ENCODE assay signal across 2 cellular contexts in genomic region chr20:1469925-1470571, GRCh38.
A peak's percentile ranks its signal among the peaks of the same experiment; 100 is the strongest.
TF ChIP-seq lines count a peak whose summit lies in the region.

No MANE protein-coding gene starts in this region.

TF ChIP-seq in PFSK-1, 5 proteins besides CTCF, POLR2A, EP300 and RAD21:
- peak; percentile 24 for TF ChIP-seq FOXP2 (optimal IDR thresholded peaks at IDR 0.05; ENCODE audit: borderline replicate concordance, extremely low read depth, extremely low read length, insufficient read depth)
- no peak for TF ChIP-seq TAF1 (IDR thresholded peaks at IDR 0.05; ENCODE audit: borderline replicate concordance, insufficient read depth, low read length)

TF ChIP-seq in HepG2, 621 proteins besides CTCF, POLR2A, EP300 and RAD21 (continues in another document):
- TF ChIP-seq FOXO1 (CRISPR knock-in tag; IDR thresholded peaks at IDR 0.05) = peak; percentile 75
- no peak for TF ChIP-seq ZFP36 (IDR thresholded peaks at IDR 0.05; ENCODE audit: borderline replicate concordance, low read depth, low read length, partially characterized antibody)
- TF ChIP-seq HES4 (CRISPR knock-in tag; IDR thresholded peaks at IDR 0.05; ENCODE audit: borderline replicate concordance) = peak; percentile 56; the same call in 1 of the 2 replicates
- TF ChIP-seq, protein P1, sequence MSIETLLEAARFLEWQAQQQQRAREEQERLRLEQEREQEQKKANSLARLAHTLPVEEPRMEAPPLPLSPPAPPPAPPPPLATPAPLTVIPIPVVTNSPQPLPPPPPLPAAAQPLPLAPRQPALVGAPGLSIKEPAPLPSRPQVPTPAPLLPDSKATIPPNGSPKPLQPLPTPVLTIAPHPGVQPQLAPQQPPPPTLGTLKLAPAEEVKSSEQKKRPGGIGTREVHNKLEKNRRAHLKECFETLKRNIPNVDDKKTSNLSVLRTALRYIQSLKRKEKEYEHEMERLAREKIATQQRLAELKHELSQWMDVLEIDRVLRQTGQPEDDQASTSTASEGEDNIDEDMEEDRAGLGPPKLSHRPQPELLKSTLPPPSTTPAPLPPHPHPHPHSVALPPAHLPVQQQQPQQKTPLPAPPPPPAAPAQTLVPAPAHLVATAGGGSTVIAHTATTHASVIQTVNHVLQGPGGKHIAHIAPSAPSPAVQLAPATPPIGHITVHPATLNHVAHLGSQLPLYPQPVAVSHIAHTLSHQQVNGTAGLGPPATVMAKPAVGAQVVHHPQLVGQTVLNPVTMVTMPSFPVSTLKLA (IDR thresholded peaks at IDR 0.05) = no peak
- TF ChIP-seq TIGD3 (CRISPR knock-in tag; IDR thresholded peaks at IDR 0.05; ENCODE audit: borderline replicate concordance) = no peak
- TF ChIP-seq, protein P2, sequence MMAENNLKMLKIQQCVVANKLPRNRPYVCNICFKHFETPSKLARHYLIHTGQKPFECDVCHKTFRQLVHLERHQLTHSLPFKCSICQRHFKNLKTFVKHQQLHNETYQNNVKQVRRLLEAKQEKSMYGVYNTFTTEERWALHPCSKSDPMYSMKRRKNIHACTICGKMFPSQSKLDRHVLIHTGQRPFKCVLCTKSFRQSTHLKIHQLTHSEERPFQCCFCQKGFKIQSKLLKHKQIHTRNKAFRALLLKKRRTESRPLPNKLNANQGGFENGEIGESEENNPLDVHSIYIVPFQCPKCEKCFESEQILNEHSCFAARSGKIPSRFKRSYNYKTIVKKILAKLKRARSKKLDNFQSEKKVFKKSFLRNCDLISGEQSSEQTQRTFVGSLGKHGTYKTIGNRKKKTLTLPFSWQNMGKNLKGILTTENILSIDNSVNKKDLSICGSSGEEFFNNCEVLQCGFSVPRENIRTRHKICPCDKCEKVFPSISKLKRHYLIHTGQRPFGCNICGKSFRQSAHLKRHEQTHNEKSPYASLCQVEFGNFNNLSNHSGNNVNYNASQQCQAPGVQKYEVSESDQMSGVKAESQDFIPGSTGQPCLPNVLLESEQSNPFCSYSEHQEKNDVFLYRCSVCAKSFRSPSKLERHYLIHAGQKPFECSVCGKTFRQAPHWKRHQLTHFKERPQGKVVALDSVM (CRISPR knock-in tag; IDR thresholded peaks at IDR 0.05) = no peak
- no peak for TF ChIP-seq ZNF451 (CRISPR knock-in tag; IDR thresholded peaks at IDR 0.05)
- TF ChIP-seq JUN (CRISPR knock-in tag; IDR thresholded peaks at IDR 0.05) = no peak
- no peak for TF ChIP-seq ZBTB3 (CRISPR knock-in tag; IDR thresholded peaks at IDR 0.05; ENCODE audit: borderline replicate concordance, low read depth)
- no peak for TF ChIP-seq DNMT1 (CRISPR knock-in tag; IDR thresholded peaks at IDR 0.05)
- TF ChIP-seq, protein P3, sequence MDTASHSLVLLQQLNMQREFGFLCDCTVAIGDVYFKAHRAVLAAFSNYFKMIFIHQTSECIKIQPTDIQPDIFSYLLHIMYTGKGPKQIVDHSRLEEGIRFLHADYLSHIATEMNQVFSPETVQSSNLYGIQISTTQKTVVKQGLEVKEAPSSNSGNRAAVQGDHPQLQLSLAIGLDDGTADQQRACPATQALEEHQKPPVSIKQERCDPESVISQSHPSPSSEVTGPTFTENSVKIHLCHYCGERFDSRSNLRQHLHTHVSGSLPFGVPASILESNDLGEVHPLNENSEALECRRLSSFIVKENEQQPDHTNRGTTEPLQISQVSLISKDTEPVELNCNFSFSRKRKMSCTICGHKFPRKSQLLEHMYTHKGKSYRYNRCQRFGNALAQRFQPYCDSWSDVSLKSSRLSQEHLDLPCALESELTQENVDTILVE (CRISPR knock-in tag; IDR thresholded peaks at IDR 0.05) = peak; percentile 71; the same call in 1 of the 2 replicates
- peak; percentile 67; the same call in 1 of the 2 replicates for TF ChIP-seq ZNF12 (CRISPR knock-in tag; IDR thresholded peaks at IDR 0.05)
- peak; percentile 98 for TF ChIP-seq ZNF124 (CRISPR knock-in tag; IDR thresholded peaks at IDR 0.05)
- no peak for TF ChIP-seq ATF4 (CRISPR knock-in tag; IDR thresholded peaks at IDR 0.05)
- no peak for TF ChIP-seq ATF5 (CRISPR knock-in tag; IDR thresholded peaks at IDR 0.05; ENCODE audit: low read depth)
- no peak for TF ChIP-seq HNRNPH1 (optimal IDR thresholded peaks at IDR 0.05; ENCODE audit: low read depth, low read length)
- peak; percentile 56 for TF ChIP-seq HMG20A (CRISPR knock-in tag; IDR thresholded peaks at IDR 0.05; ENCODE audit: borderline replicate concordance)
- TF ChIP-seq ZNF747 (CRISPR knock-in tag; IDR thresholded peaks at IDR 0.05; ENCODE audit: borderline replicate concordance) = no peak
- no peak for TF ChIP-seq HOXA7 (CRISPR knock-in tag; IDR thresholded peaks at IDR 0.05)
- TF ChIP-seq MTA1 (CRISPR knock-in tag; IDR thresholded peaks at IDR 0.05; ENCODE audit: borderline replicate concordance) = no peak
- no peak for TF ChIP-seq TBX2 (CRISPR knock-in tag; IDR thresholded peaks at IDR 0.05; ENCODE audit: borderline replicate concordance)
- TF ChIP-seq, protein P4, sequence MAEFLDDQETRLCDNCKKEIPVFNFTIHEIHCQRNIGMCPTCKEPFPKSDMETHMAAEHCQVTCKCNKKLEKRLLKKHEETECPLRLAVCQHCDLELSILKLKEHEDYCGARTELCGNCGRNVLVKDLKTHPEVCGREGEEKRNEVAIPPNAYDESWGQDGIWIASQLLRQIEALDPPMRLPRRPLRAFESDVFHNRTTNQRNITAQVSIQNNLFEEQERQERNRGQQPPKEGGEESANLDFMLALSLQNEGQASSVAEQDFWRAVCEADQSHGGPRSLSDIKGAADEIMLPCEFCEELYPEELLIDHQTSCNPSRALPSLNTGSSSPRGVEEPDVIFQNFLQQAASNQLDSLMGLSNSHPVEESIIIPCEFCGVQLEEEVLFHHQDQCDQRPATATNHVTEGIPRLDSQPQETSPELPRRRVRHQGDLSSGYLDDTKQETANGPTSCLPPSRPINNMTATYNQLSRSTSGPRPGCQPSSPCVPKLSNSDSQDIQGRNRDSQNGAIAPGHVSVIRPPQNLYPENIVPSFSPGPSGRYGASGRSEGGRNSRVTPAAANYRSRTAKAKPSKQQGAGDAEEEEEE (CRISPR knock-in tag; IDR thresholded peaks at IDR 0.05; ENCODE audit: borderline replicate concordance) = no peak
- TF ChIP-seq NFE2 (CRISPR knock-in tag; IDR thresholded peaks at IDR 0.05) = no peak
- TF ChIP-seq ZNF749 (CRISPR knock-in tag; IDR thresholded peaks at IDR 0.05; ENCODE audit: borderline replicate concordance) = no peak
- peak; percentile 64; the same call in 1 of the 2 replicates for TF ChIP-seq SIN3B (IDR thresholded peaks at IDR 0.05; ENCODE audit: low read length)
- peak; percentile 53; the same call in 1 of the 2 replicates for TF ChIP-seq PHF8 (CRISPR knock-in tag; IDR thresholded peaks at IDR 0.05)
- TF ChIP-seq FOXJ3 (CRISPR knock-in tag; IDR thresholded peaks at IDR 0.05; ENCODE audit: borderline replicate concordance) = no peak; the same call in none of the 2 replicates
- TF ChIP-seq ZNF790 (CRISPR knock-in tag; IDR thresholded peaks at IDR 0.05; ENCODE audit: borderline replicate concordance) = peak; percentile 69; the same call in 1 of the 2 replicates
- TF ChIP-seq, protein P5, sequence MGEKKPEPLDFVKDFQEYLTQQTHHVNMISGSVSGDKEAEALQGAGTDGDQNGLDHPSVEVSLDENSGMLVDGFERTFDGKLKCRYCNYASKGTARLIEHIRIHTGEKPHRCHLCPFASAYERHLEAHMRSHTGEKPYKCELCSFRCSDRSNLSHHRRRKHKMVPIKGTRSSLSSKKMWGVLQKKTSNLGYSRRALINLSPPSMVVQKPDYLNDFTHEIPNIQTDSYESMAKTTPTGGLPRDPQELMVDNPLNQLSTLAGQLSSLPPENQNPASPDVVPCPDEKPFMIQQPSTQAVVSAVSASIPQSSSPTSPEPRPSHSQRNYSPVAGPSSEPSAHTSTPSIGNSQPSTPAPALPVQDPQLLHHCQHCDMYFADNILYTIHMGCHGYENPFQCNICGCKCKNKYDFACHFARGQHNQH (CRISPR knock-in tag; IDR thresholded peaks at IDR 0.05) = peak; percentile 91; the same call in 1 of the 2 replicates
- TF ChIP-seq NFRKB (IDR thresholded peaks at IDR 0.05) = no peak
- no peak for TF ChIP-seq ZNF562 (CRISPR knock-in tag; IDR thresholded peaks at IDR 0.05; ENCODE audit: borderline replicate concordance)
- no peak for TF ChIP-seq SKIL (CRISPR knock-in tag; IDR thresholded peaks at IDR 0.05; ENCODE audit: borderline replicate concordance)
- peak; percentile 58; the same call in 1 of the 2 replicates for TF ChIP-seq BHLHE40 (IDR thresholded peaks at IDR 0.05; ENCODE audit: low read length)
- TF ChIP-seq ELF4 (CRISPR knock-in tag; IDR thresholded peaks at IDR 0.05; ENCODE audit: borderline replicate concordance) = no peak
- TF ChIP-seq, protein P6, sequence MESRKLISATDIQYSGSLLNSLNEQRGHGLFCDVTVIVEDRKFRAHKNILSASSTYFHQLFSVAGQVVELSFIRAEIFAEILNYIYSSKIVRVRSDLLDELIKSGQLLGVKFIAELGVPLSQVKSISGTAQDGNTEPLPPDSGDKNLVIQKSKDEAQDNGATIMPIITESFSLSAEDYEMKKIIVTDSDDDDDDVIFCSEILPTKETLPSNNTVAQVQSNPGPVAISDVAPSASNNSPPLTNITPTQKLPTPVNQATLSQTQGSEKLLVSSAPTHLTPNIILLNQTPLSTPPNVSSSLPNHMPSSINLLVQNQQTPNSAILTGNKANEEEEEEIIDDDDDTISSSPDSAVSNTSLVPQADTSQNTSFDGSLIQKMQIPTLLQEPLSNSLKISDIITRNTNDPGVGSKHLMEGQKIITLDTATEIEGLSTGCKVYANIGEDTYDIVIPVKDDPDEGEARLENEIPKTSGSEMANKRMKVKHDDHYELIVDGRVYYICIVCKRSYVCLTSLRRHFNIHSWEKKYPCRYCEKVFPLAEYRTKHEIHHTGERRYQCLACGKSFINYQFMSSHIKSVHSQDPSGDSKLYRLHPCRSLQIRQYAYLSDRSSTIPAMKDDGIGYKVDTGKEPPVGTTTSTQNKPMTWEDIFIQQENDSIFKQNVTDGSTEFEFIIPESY (CRISPR knock-in tag; IDR thresholded peaks at IDR 0.05) = peak; percentile 63
- TF ChIP-seq MIER3 (CRISPR knock-in tag; IDR thresholded peaks at IDR 0.05; ENCODE audit: borderline replicate concordance) = 0 out of 2 replicates have a peak, but pooled peaks have one; percentile 83
- no peak for TF ChIP-seq AGO1 (IDR thresholded peaks at IDR 0.05; ENCODE audit: low read depth, low read length, poor library complexity, severe bottlenecking)
- no peak for TF ChIP-seq DNMT3B (CRISPR knock-in tag; conservative IDR thresholded peaks at IDR 0.05)
- TF ChIP-seq ZNF121 (CRISPR knock-in tag; IDR thresholded peaks at IDR 0.05) = no peak; the same call in 1 of the 2 replicates
- TF ChIP-seq PCBP2 (optimal IDR thresholded peaks at IDR 0.05; ENCODE audit: low read depth, low read length, poor library complexity, severe bottlenecking) = no peak
- TF ChIP-seq PAF1 (CRISPR knock-in tag; IDR thresholded peaks at IDR 0.05) = no peak
- TF ChIP-seq ELF1 (CRISPR knock-in tag; IDR thresholded peaks at IDR 0.05) = peak; percentile 49; the same call in 1 of the 2 replicates
